27 cellular contexts compared by ENCODE assay signal in the genomic region with DNA sequence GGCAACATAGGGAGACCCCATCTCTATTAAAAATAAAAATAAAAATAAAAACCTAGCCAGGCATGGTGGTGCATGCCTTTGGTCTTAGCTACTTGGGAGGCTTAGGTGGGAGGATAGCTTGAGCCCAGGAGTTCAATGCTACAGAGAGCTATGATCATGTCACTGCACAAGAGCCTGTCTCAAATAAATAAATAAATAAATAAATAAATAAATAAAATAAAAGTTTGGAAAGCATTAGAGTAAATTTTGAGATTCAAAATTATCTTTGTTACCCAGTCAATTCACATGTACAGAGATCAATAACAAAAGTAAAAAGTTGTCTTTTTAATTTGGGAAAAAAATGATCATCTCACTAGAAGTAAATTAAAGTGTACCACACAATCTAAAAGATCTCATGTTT.
"Had no signal": no experiment of that assay in that cellular context is flagged by ENCODE, and none has a peak within 500 bp of the region (broad histone marks: within the 10 kb centered on the region; RNA-seq: fewer than 3 reads in every experiment).

No MANE protein-coding gene starts in this region.

- FAIRE-seq: urothelium cell line had no signal

- H3K4me3 ChIP-seq: stomach, suprapubic skin, testis, thoracic aorta, thyroid gland, tibial artery, tibial nerve, transverse colon, upper lobe of left lung, upper lobe of right lung, uterus, vagina had no signal

- ATAC-seq: stimulated activated effector memory CD8-positive, alpha-beta T cell treated with anti-CD3 and anti-CD28 coated beads, Interleukin-12 subunit alpha, Interleukin-12 subunit beta, amount 100 ng/mL, for 72 hours; stimulated activated memory B cell treated with anti-CD40 and anti-IgM and Interleukin-4, amounts not matched to agents 10 μg/mL and 1 μg/mL and 100 μg/mL, for 72 hours; stimulated activated naive B cell treated with anti-CD40 and anti-IgM and Interleukin-4, amounts not matched to agents 10 μg/mL and 1 μg/mL and 100 μg/mL, for 72 hours; stimulated activated naive CD8-positive, alpha-beta T cell treated with anti-CD3 and anti-CD28 coated beads, Interleukin-15, amount 100 ng/mL, for 72 hours; stimulated activated naive CD8-positive, alpha-beta T cell treated with anti-CD3 and anti-CD28 coated beads, Interleukin-15, Interleukin-2, amounts not matched to agents 100 U/mL and 50 U/mL, for 24 hours; upper lobe of right lung had no signal

- DNase-seq: stimulated activated CD4-positive, alpha-beta T cell treated with anti-CD3 and anti-CD28 coated beads, Interleukin-2, amount 100 ng/mL, for 48 hours; stimulated activated CD4-positive, alpha-beta T cell treated with anti-CD3 and anti-CD28 coated beads, Interleukin-4, amount 100 ng/mL, for 1 hour; stimulated activated CD4-positive, alpha-beta T cell treated with anti-CD3 and anti-CD28 coated beads, Interleukin-4, amount 100 ng/mL, for 24 hours; stimulated activated CD4-positive, alpha-beta T cell treated with anti-CD3 and anti-CD28 coated beads, Interleukin-4, amount 100 ng/mL, for 4 hours; stimulated activated CD8-positive, alpha-beta memory T cell treated with anti-CD3 and anti-CD28 coated beads, Interleukin-4, amount 100 ng/mL, for 48 hours; stimulated activated naive B cell treated with anti-CD40 and anti-IgM and Interleukin-4, amounts not matched to agents 10 μg/mL and 1 μg/mL and 100 μg/mL, for 72 hours; stimulated activated naive CD4-positive, alpha-beta T cell; stimulated activated naive CD4-positive, alpha-beta T cell treated with Interleukin-2 at 50 U/mL for 16 hours; stimulated activated naive CD8-positive, alpha-beta T cell treated with anti-CD3 and anti-CD28 coated beads, Interleukin-15, amount 100 ng/mL, for 72 hours; stimulated activated naive CD8-positive, alpha-beta T cell treated with anti-CD3 and anti-CD28 coated beads, Interleukin-15, Interleukin-2, amounts not matched to agents 100 U/mL and 50 U/mL, for 24 hours; stomach; substantia nigra; testis; thyroid gland; tibial artery; transverse colon; trophoblast cell; upper lobe of left lung; upper lobe of right lung; uterus had no signal

- H3K9me3 ChIP-seq: suprapubic skin, testis, thoracic aorta, thyroid gland, tibial artery, transverse colon, upper lobe of left lung, upper lobe of right lung, uterus, vagina had no signal

- H3K27me3 ChIP-seq: stomach, suprapubic skin, testis, thyroid gland, tibial artery, tibial nerve, transverse colon, upper lobe of left lung, upper lobe of right lung, uterus, vagina had no signal

- H3K27ac ChIP-seq: stomach, suprapubic skin, testis, thoracic aorta, thyroid gland, tibial artery, tibial nerve, transverse colon, upper lobe of left lung, upper lobe of right lung, uterus, vagina had no signal

- H3K36me3 ChIP-seq: stomach, suprapubic skin, thoracic aorta, thyroid gland, tibial artery, tibial nerve, transverse colon, upper lobe of left lung, upper lobe of right lung, uterus, vagina had no signal

- H3K4me1 ChIP-seq: suprapubic skin, thyroid gland, transverse colon, upper lobe of left lung, upper lobe of right lung, uterus, vagina had no signal
